ENCODE assay signal across 9 cellular contexts in the genomic region with DNA sequence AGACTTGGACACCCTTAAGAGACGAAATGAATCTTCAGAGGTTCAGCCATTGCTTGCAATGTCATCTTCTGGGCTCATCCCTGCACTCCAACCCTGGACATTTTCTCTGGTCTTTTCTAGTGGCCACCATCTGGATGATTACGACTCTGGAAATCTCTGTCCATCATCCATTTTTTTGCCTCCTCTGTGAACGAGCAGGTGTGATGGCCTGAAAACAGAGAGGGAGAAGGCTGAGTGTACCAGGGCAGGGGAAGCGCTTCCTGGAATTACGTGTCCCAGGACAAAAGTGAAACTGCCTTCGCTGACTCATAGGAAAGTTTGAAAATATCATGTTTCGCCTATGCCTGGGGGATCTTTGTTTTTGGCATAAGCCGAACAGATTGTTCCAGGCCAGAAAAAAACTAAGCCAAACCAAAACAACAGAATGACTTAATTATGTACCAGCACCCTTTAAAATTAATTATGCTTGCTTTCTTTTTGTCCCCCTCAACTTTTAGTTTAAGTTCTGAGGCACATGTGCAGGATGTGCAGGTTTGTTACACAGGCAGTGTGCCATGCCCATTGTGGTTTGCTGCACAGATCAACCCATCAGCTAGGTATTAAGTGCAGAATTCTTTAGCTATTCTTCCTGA. TPM values are rescaled to one million over a fixed set of nuclear protein-coding genes. Genes with fewer than 3 reads are reported as not detected.
DNase-seq lines count a peak whose midpoint lies in the region; ATAC-seq and TF ChIP-seq lines count a peak whose summit lies in the region.
"Had no signal": no experiment of that assay in that cellular context is flagged by ENCODE, and none has a peak within 500 bp of the region (broad histone marks: within the 10 kb centered on the region; RNA-seq: fewer than 3 reads in every experiment).

No MANE protein-coding gene starts in this region.

- no peak overlapping the region for H2AFZ ChIP-seq in smooth muscle cell (ENCODE audit: low read depth)

- H3K4me1 ChIP-seq in smooth muscle cell (ENCODE audit: low read depth) = peaks cover 6% of the 10 kb centered on the region
- peaks cover 6% of the 10 kb centered on the region for H3K4me1 ChIP-seq in BE2C

- H3K36me3 ChIP-seq in smooth muscle cell (ENCODE audit: low read depth) = no peaks in the 10 kb centered on the region
- no peaks in the 10 kb centered on the region for H3K36me3 ChIP-seq in BE2C

- H3K27me3 ChIP-seq in smooth muscle cell (ENCODE audit: low read depth) = no peaks in the 10 kb centered on the region
- H3K27me3 ChIP-seq in BE2C = no peaks in the 10 kb centered on the region

- H3K4me3 ChIP-seq in fibroblast of villous mesenchyme (ENCODE audit: low read depth, low read length) (peak overlapping the region; percentile 28), smooth muscle cell (no peak overlapping the region), BE2C (ENCODE audit: low read depth, low read length) (no peak overlapping the region)

- peak; percentile 36 for ATAC-seq in GM18520 (IDR thresholded peaks at IDR 0.05; ENCODE audit: unreplicated experiment)

- H4K20me1 ChIP-seq in smooth muscle cell (ENCODE audit: low read depth) = no peaks in the 10 kb centered on the region

- TF ChIP-seq CTCF in fibroblast of villous mesenchyme (IDR thresholded peaks at IDR 0.05; ENCODE audit: insufficient read depth, low read depth, low read length) (no peak), smooth muscle cell (IDR thresholded peaks at IDR 0.05; ENCODE audit: borderline replicate concordance, insufficient read depth, poor library complexity, severe bottlenecking) (no peak), BE2C (IDR thresholded peaks at IDR 0.05; ENCODE audit: low read depth, low read length) (no peak)

- H3K9me3 ChIP-seq in smooth muscle cell (replicated peaks; ENCODE audit: low read depth) (no peaks in the 10 kb centered on the region), BE2C (no peaks in the 10 kb centered on the region)

- H3K27ac ChIP-seq in smooth muscle cell (ENCODE audit: low read depth) = peak overlapping the region; percentile 43
- no peak overlapping the region for H3K27ac ChIP-seq in substantia nigra (ENCODE audit: low read depth, low read length, poor library complexity, severe bottlenecking)
- H3K27ac ChIP-seq: VCaP had no signal

- peaks cover 9% of the 10 kb centered on the region for H3F3A ChIP-seq in smooth muscle cell (ENCODE audit: low read depth)

- WGBS in smooth muscle cell (ENCODE audit: low lambda C conversion rate) = 42% methylated on average over 8 of the region's 8 CpGs

- H3K79me2 ChIP-seq in smooth muscle cell (ENCODE audit: low read depth) = no peaks in the 10 kb centered on the region

- H3K9ac ChIP-seq in smooth muscle cell (ENCODE audit: low read depth) = peak overlapping the region; percentile 3

- peak overlapping the region; percentile 55 for H3K4me2 ChIP-seq in smooth muscle cell

- peak; percentile 53 for DNase-seq in HK-2 (ENCODE audit: unreplicated experiment)
- DNase-seq in activated CD8-positive, alpha-beta memory T cell treated with anti-CD3 and anti-CD28 coated beads, Interleukin-2, amount 50 U/mL, for 48 hours = peak; percentile 58
- DNase-seq in fibroblast of villous mesenchyme (ENCODE audit: low read depth) = peak; percentile 92
- DNase-seq in smooth muscle cell (lab: John Stamatoyannopoulos, UW; ENCODE audit: unreplicated experiment) = no peak
- DNase-seq in substantia nigra (lab: John Stamatoyannopoulos, UW) = no peak
- DNase-seq in NCI-H82 (lab: John Stamatoyannopoulos, UW) = no peak
- no peak for DNase-seq in BE2C

RNA-seq across cellular contexts. Expression of a gene that starts 31.9 kb away (rescaled TPM):
- total RNA-seq in fibroblast of villous mesenchyme (1.6 and 2.6 TPM in 2 replicates), smooth muscle cell (2.2 TPM in 2 replicates)
- 1.1 and 1.2 TPM in 2 replicates for polyA plus RNA-seq in smooth muscle cell
- polyA plus RNA-seq in BE2C (2012; ENCODE audit: insufficient read depth, insufficient read length, low read depth) = 1.9 TPM

Comparison
In these comparisons a context has a peak if more than half of its experiments do, and no peak if none do; other contexts are left out.
1. DNase-seq: peak in HK-2 (single experiment), activated CD8-positive, alpha-beta memory T cell treated with anti-CD3 and anti-CD28 coated beads, Interleukin-2, amount 50 U/mL, for 48 hours (single experiment) and fibroblast of villous mesenchyme (single experiment); none in smooth muscle cell (single experiment), substantia nigra (0 of 49), NCI-H82 (single experiment) and BE2C (single experiment).